ENCODE assay signal across 12 cellular contexts in genomic region chr2:100757621-100758394, GRCh38.
DNase-seq lines count a peak whose midpoint lies in the region; ATAC-seq and TF ChIP-seq lines count a peak whose summit lies in the region.
"Had no signal": no experiment of that assay in that cellular context is flagged by ENCODE, and none has a peak within 500 bp of the region (broad histone marks: within the 10 kb centered on the region; RNA-seq: fewer than 3 reads in every experiment).

No MANE protein-coding gene starts in this region.

- no peak for TF ChIP-seq CTCF in HEK293 (tag by site-specific recombination; IDR thresholded peaks at IDR 0.05)
- TF ChIP-seq CTCF in gastroesophageal sphincter (IDR thresholded peaks at IDR 0.05) = no peak
- no peak for TF ChIP-seq CTCF in transverse colon (IDR thresholded peaks at IDR 0.05)

- H3K9me3 ChIP-seq in HEK293 (ENCODE audit: control insufficient read depth, insufficient read depth, low read depth, low read length) = no peaks in the 10 kb centered on the region
- H3K9me3 ChIP-seq in gastroesophageal sphincter = no peaks in the 10 kb centered on the region
- no peaks in the 10 kb centered on the region for H3K9me3 ChIP-seq in transverse colon

- H3K4me1 ChIP-seq in HEK293 (ENCODE audit: control insufficient read depth, insufficient read depth, low read length) (no peaks in the 10 kb centered on the region), gastroesophageal sphincter (peaks cover 4 to 35% (median 4%) of the 10 kb centered on the region in 3 donors), transverse colon (peaks cover 0 to 10% (median 0%) of the 10 kb centered on the region in 4 donors)

- POLR2A ChIA-PET in HEK293 (lab: Yijun Ruan, JAX) = interaction anchor here (0.7 kb wide), 1 partner anchor 77 kb away, joined by 4 read pairs; no protein-coding TSS in a partner anchor

- no peak for TF ChIP-seq EP300 in gastroesophageal sphincter (IDR thresholded peaks at IDR 0.05)
- TF ChIP-seq EP300 in transverse colon (IDR thresholded peaks at IDR 0.05; ENCODE audit: low read depth) = no peak

- no peaks in the 10 kb centered on the region for H3K27me3 ChIP-seq in gastroesophageal sphincter
- H3K27me3 ChIP-seq in transverse colon = no peaks in the 10 kb centered on the region

- CTCF ChIA-PET in HEK293 (lab: Yijun Ruan, JAX) = no interaction called here

- ATAC-seq in gastroesophageal sphincter (peak; percentile 75), GM19467 (IDR thresholded peaks at IDR 0.05; ENCODE audit: unreplicated experiment) (no peak), GM21529 (IDR thresholded peaks at IDR 0.05; ENCODE audit: unreplicated experiment) (no peak), HG03571 (IDR thresholded peaks at IDR 0.05; ENCODE audit: unreplicated experiment) (no peak)
- ATAC-seq: K562 had no signal

- intact Hi-C loops in transverse colon (cut with DNase I; ENCODE audit: low total_unique reads) = loop anchor here (10.0 kb wide), 1 partner anchor 67 kb away; the partner anchor contains the start of gene NPAS2

- DNase-seq in astrocyte of the hippocampus (ENCODE audit: low read depth, low spot score) = peak; percentile 65
- DNase-seq in transverse colon = no peak
- no peak for DNase-seq in midbrain (lab: John Stamatoyannopoulos, UW)
- DNase-seq: activated CD8-positive, alpha-beta memory T cell treated with anti-CD3 and anti-CD28 coated beads, Interleukin-2, amount 50 U/mL, for 48 hours; cortex of kidney; left cardiac atrium had no signal

- H3K4me3 ChIP-seq in HEK293 (ENCODE audit: low read depth, low read length) (no peak overlapping the region), gastroesophageal sphincter (no peak overlapping the region), transverse colon (no peak overlapping the region)
- H3K4me3 ChIP-seq: K562 had no signal

- H3K36me3 ChIP-seq in HEK293 (ENCODE audit: control insufficient read depth in 2 of 2, insufficient read depth in 1 of 2, low read length in 2 of 2) = no peaks in the 10 kb centered on the region
- no peaks in the 10 kb centered on the region for H3K36me3 ChIP-seq in gastroesophageal sphincter
- H3K36me3 ChIP-seq in transverse colon = no peaks in the 10 kb centered on the region

- in situ Hi-C loops in transverse colon (cut with MboI; ENCODE audit: low pct_ligation_motif_present in 1 of 4, low pct_unique_long_range_greater_than_20kb in 1 of 4, low sequenced_read_pairs in 3 of 4) = no loop called here

- WGBS in gastroesophageal sphincter (ENCODE audit: low coverage in 1 of 2), 2 donors = 43 to 46% methylated on average over 4 to 6 of the region's 6 CpGs
- 77% methylated on average over 6 of the region's 6 CpGs; no CpG with 5 or more reads in 1 of the 2 donors for WGBS in transverse colon (ENCODE audit: low coverage in 1 of 2), 2 donors

- TF ChIP-seq POLR2A in gastroesophageal sphincter (IDR thresholded peaks at IDR 0.05) (no peak), transverse colon (IDR thresholded peaks at IDR 0.05) (no peak)

- H3K27ac ChIP-seq in HEK293 (ENCODE audit: extremely low read depth, low read depth, low read length) = no peak overlapping the region
- peak overlapping the region in 3 of 4 donors; percentile 38 to 75 (median 68) for H3K27ac ChIP-seq in gastroesophageal sphincter
- peak overlapping the region in 3 of 4 donors; percentile 58 to 69 (median 65) for H3K27ac ChIP-seq in transverse colon

TF ChIP-seq in HEK293, 187 proteins besides CTCF, POLR2A, EP300 and RAD21:
- no peak for TF ChIP-seq ZNF692 (tag by site-specific recombination; IDR thresholded peaks at IDR 0.05)
- TF ChIP-seq ZNF175 (tag by site-specific recombination; IDR thresholded peaks at IDR 0.05) = no peak
- TF ChIP-seq SETDB1 (IDR thresholded peaks at IDR 0.05; ENCODE audit: insufficient read length, low read length) = peak; percentile 39
- no peak for TF ChIP-seq ZNF571 (tag by site-specific recombination; IDR thresholded peaks at IDR 0.05)
- TF ChIP-seq ZNF138 (tag by site-specific recombination; IDR thresholded peaks at IDR 0.05; ENCODE audit: borderline replicate concordance) = no peak
- no peak for TF ChIP-seq ZNF132 (tag by site-specific recombination; IDR thresholded peaks at IDR 0.05; ENCODE audit: borderline replicate concordance)
- TF ChIP-seq ZFHX2 (tag by site-specific recombination; conservative IDR thresholded peaks at IDR 0.05) = no peak
- no peak for TF ChIP-seq ZNF549 (tag by site-specific recombination; IDR thresholded peaks at IDR 0.05)
- TF ChIP-seq ZNF266 (tag by site-specific recombination; IDR thresholded peaks at IDR 0.05; ENCODE audit: low read depth) = peak; percentile 81; the same call in 1 of the 2 replicates
- TF ChIP-seq ZNF837 (tag by site-specific recombination; IDR thresholded peaks at IDR 0.05) = no peak
- no peak for TF ChIP-seq KLF9 (tag by site-specific recombination; IDR thresholded peaks at IDR 0.05; ENCODE audit: low read depth)
- no peak for TF ChIP-seq RBAK (tag by site-specific recombination; IDR thresholded peaks at IDR 0.05)
- TF ChIP-seq ZNF645 (tag by site-specific recombination; IDR thresholded peaks at IDR 0.05) = no peak
